ENCODE assay signal across 9 cellular contexts in the genomic region with DNA sequence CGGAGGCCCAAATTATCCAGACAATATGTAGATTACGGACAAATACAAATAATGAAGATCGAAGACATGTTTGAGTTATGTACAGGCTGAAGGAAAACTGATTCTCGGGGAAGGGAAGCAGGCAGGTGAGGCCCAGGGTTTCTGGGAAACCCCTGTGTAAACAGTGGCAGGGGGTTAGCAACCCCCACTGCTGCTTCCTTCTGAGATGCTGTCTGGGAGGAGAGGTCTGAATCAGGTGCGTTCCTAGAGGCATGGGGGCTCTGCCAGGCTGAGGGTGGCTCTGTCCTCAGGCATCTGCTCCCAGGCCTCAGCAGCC. TPM values are rescaled to one million over a fixed set of nuclear protein-coding genes. Genes with fewer than 3 reads are reported as not detected.
DNase-seq lines count a peak whose midpoint lies in the region; ATAC-seq and TF ChIP-seq lines count a peak whose summit lies in the region.
"Had no signal": no experiment of that assay in that cellular context is flagged by ENCODE, and none has a peak within 500 bp of the region (broad histone marks: within the 10 kb centered on the region; RNA-seq: fewer than 3 reads in every experiment).

No MANE protein-coding gene starts in this region.

- peak overlapping the region; percentile 86 for H3K4me3 Mint-ChIP-seq in CD4-positive, alpha-beta T cell
- H3K4me3 Mint-ChIP-seq in neural crest cell: peak overlapping the region; percentile 87
- H3K4me3 Mint-ChIP-seq in Calu3 (ENCODE audit: low read depth, unreplicated experiment): no peak overlapping the region

- POLR2A ChIA-PET in CD4-positive, alpha-beta T cell (lab: Charles Lee): no interaction called here

- peaks cover 8% of the 10 kb centered on the region for H3K4me1 Mint-ChIP-seq in CD4-positive, alpha-beta T cell (ENCODE audit: low read depth)
- peaks cover 62% of the 10 kb centered on the region for H3K4me1 Mint-ChIP-seq in neural crest cell
- peaks cover 3% of the 10 kb centered on the region for H3K4me1 Mint-ChIP-seq in Calu3 (ENCODE audit: low read depth, unreplicated experiment)

- intact Hi-C loops in CD4-positive, alpha-beta T cell (cut with DNase I, micrococcal nuclease): loop anchor here (2.0 to 10.0 kb wide), 3 partner anchors 110 to 790 kb away; a partner anchor contains a TSS
- intact Hi-C loops in Calu3 (cut with micrococcal nuclease; ENCODE audit: unreplicated experiment): no loop called here

- H3K36me3 Mint-ChIP-seq in CD4-positive, alpha-beta T cell (ENCODE audit: low read depth): no peaks in the 10 kb centered on the region
- H3K36me3 Mint-ChIP-seq in neural crest cell (ENCODE audit: low read depth): no peaks in the 10 kb centered on the region
- peaks cover 4% of the 10 kb centered on the region for H3K36me3 Mint-ChIP-seq in Calu3 (ENCODE audit: insufficient read depth, unreplicated experiment)

- no peak for DNase-seq in CD4-positive, alpha-beta T cell
- DNase-seq in effector memory CD4-positive, alpha-beta T cell: no peak
- DNase-seq in neural crest cell (ENCODE audit: low read depth, low spot score): no peak
- DNase-seq in NCI-H1694 treated with DMSO at 0.1 percent for 48 hours (lab: John Stamatoyannopoulos, UW): no peak
- no peak for DNase-seq in Calu3
- DNase-seq: NCI-H1417 treated with DMSO at 0.1 percent for 48 hours had no signal

- H3K4me3 ChIP-seq in KMS-11 (IDR thresholded peaks at IDR 0.05; ENCODE audit: insufficient read depth, low read depth, low read length): no peak overlapping the region
- H3K4me3 ChIP-seq in effector memory CD4-positive, alpha-beta T cell (ENCODE audit: insufficient read depth, low read depth, low read length, poor library complexity, severe bottlenecking): peak overlapping the region; percentile 48

- H3K27ac ChIP-seq in CD4-positive, alpha-beta T cell (ENCODE audit: low read depth, low read length): no peak overlapping the region
- H3K27ac ChIP-seq in KMS-11: no peak overlapping the region
- H3K27ac ChIP-seq in effector memory CD4-positive, alpha-beta T cell (ENCODE audit: insufficient read depth, low read length, poor library complexity, severe bottlenecking): no peak overlapping the region

- no peaks in the 10 kb centered on the region for H4K20me1 ChIP-seq in KMS-11 (ENCODE audit: insufficient read depth)

- peaks cover 23% of the 10 kb centered on the region for H3K27me3 Mint-ChIP-seq in CD4-positive, alpha-beta T cell
- peaks cover 9% of the 10 kb centered on the region for H3K27me3 Mint-ChIP-seq in neural crest cell (ENCODE audit: low read depth)
- H3K27me3 Mint-ChIP-seq in Calu3 (ENCODE audit: unreplicated experiment): peaks cover 30% of the 10 kb centered on the region

- no peak overlapping the region for H3K27ac Mint-ChIP-seq in CD4-positive, alpha-beta T cell
- peak overlapping the region; percentile 95 for H3K27ac Mint-ChIP-seq in neural crest cell (ENCODE audit: unreplicated experiment)
- H3K27ac Mint-ChIP-seq in Calu3 (ENCODE audit: unreplicated experiment): no peak overlapping the region

- CTCF ChIA-PET in CD4-positive, alpha-beta T cell (lab: Charles Lee): interaction anchor here (0.6 to 1.3 kb wide), 5 partner anchors 13 to 644 kb away, joined by 3 to 6 read pairs (median 3); no protein-coding TSS in a partner anchor
- CTCF ChIA-PET in Calu3 (lab: Charles Lee): interaction anchor here (0.6 to 1.4 kb wide), 3 partner anchors 13 to 236 kb away, joined by 3 read pairs; no protein-coding TSS in a partner anchor

- BruUV-seq in Calu3 (replicated peaks; lab: Mats Ljungman, UMichigan): no TSS peak

- no peaks in the 10 kb centered on the region for H3K79me2 ChIP-seq in KMS-11 (ENCODE audit: insufficient read depth, low read depth)

- no peaks in the 10 kb centered on the region for H3K27me3 ChIP-seq in CD4-positive, alpha-beta T cell (ENCODE audit: control insufficient read depth, insufficient read depth, low read length)
- H3K27me3 ChIP-seq in KMS-11 (ENCODE audit: insufficient read depth, low read depth): no peaks in the 10 kb centered on the region
- no peaks in the 10 kb centered on the region for H3K27me3 ChIP-seq in effector memory CD4-positive, alpha-beta T cell (replicated peaks; ENCODE audit: control insufficient read depth, insufficient read depth, low read length, poor library complexity, severe bottlenecking)

- no peak overlapping the region for H3K9ac ChIP-seq in KMS-11

- no peak for ATAC-seq in CD4-positive, alpha-beta T cell (ENCODE audit: poor library complexity)
- ATAC-seq in GM21737 (IDR thresholded peaks at IDR 0.05; ENCODE audit: unreplicated experiment) (no peak), HG02588 (IDR thresholded peaks at IDR 0.05; ENCODE audit: unreplicated experiment) (no peak)

- no peaks in the 10 kb centered on the region for H3K9me3 Mint-ChIP-seq in CD4-positive, alpha-beta T cell
- H3K9me3 Mint-ChIP-seq in neural crest cell (no peaks in the 10 kb centered on the region), Calu3 (ENCODE audit: low read depth, unreplicated experiment) (no peaks in the 10 kb centered on the region)

- peak overlapping the region; percentile 30; the same call in 1 of the 2 replicates for H3K4me2 ChIP-seq in KMS-11

- no peaks in the 10 kb centered on the region for H3K36me3 ChIP-seq in KMS-11 (ENCODE audit: insufficient read depth)
- no peaks in the 10 kb centered on the region for H3K36me3 ChIP-seq in effector memory CD4-positive, alpha-beta T cell (ENCODE audit: control insufficient read depth, insufficient read depth, low read length)

- no peaks in the 10 kb centered on the region for H3K9me3 ChIP-seq in CD4-positive, alpha-beta T cell (ENCODE audit: control insufficient read depth, low read length)
- H3K9me3 ChIP-seq in effector memory CD4-positive, alpha-beta T cell (ENCODE audit: control insufficient read depth, low read length): no peaks in the 10 kb centered on the region

- no peak for TF ChIP-seq CTCF in CD4-positive, alpha-beta T cell (IDR thresholded peaks at IDR 0.05)
- TF ChIP-seq CTCF in KMS-11 (conservative IDR thresholded peaks at IDR 0.05; ENCODE audit: low read depth, low read length) (no peak), neural crest cell (conservative IDR thresholded peaks at IDR 0.05) (no peak), Calu3 (IDR thresholded peaks at IDR 0.05; ENCODE audit: unreplicated experiment) (no peak)

- H2AFZ ChIP-seq in KMS-11 (ENCODE audit: low read depth): peak overlapping the region; percentile 63; the same call in 1 of the 2 replicates

- H3K4me1 ChIP-seq in KMS-11 (ENCODE audit: low read depth, poor library complexity, severe bottlenecking): peaks cover 8% of the 10 kb centered on the region
- peaks cover 6% of the 10 kb centered on the region for H3K4me1 ChIP-seq in effector memory CD4-positive, alpha-beta T cell (ENCODE audit: control insufficient read depth, insufficient read depth, low read length, poor library complexity, severe bottlenecking)

RNA-seq across cellular contexts. Expression of a gene that starts 7.2 kb away (rescaled TPM):
- 1 to 10 TPM in 1 of 2 experiments, under 1 TPM in 1; 0.19 to 1.0 TPM for total RNA-seq in CD4-positive, alpha-beta T cell
- total RNA-seq in neural crest cell (17.8 and 21.7 TPM in 2 replicates), Calu3 (2022) (7.0 and 7.2 TPM in 2 replicates)
